ENCODE assay signal across 19 cellular contexts in genomic region chr9:128800061-128800460, GRCh38. TPM values are rescaled to one million over a fixed set of nuclear protein-coding genes. Genes with fewer than 3 reads are reported as not detected.
DNase-seq lines count a peak whose midpoint lies in the region; ATAC-seq and TF ChIP-seq lines count a peak whose summit lies in the region.
"Had no signal": no experiment of that assay in that cellular context is flagged by ENCODE, and none has a peak within 500 bp of the region (broad histone marks: within the 10 kb centered on the region; RNA-seq: fewer than 3 reads in every experiment).

No MANE protein-coding gene starts in this region.

- H3K36me3 ChIP-seq in endodermal cell (ENCODE audit: control insufficient read depth, insufficient read depth, low read length), result peaks cover 56% of the 10 kb centered on the region

- H3K36me3 Mint-ChIP-seq in endodermal cell (ENCODE audit: low read depth), result peaks cover 50% of the 10 kb centered on the region
- peaks cover 100% of the 10 kb centered on the region for H3K36me3 Mint-ChIP-seq in stimulated activated effector memory CD8-positive, alpha-beta T cell treated with anti-CD3 and anti-CD28 coated beads, Interleukin-12 subunit alpha, Interleukin-12 subunit beta, amount 100 ng/mL, for 72 hours

- H3K9me3 Mint-ChIP-seq in endodermal cell, result no peaks in the 10 kb centered on the region
- no peaks in the 10 kb centered on the region for H3K9me3 Mint-ChIP-seq in stimulated activated effector memory CD8-positive, alpha-beta T cell treated with anti-CD3 and anti-CD28 coated beads, Interleukin-12 subunit alpha, Interleukin-12 subunit beta, amount 100 ng/mL, for 72 hours
- H3K9me3 Mint-ChIP-seq: CD14-positive monocyte; CD4-positive, alpha-beta memory T cell; CD4-positive, CD25-positive, alpha-beta regulatory T cell; CD8-positive, alpha-beta memory T cell had no signal

- DNase-seq in Right ventricle myocardium inferior (ENCODE audit: missing footprints) (peak; percentile 42), Right ventricle myocardium superior (no peak), endodermal cell (no peak)
- DNase-seq in stimulated activated effector memory CD8-positive, alpha-beta T cell treated with anti-CD3 and anti-CD28 coated beads, Interleukin-12 subunit alpha, Interleukin-12 subunit beta, amount 100 ng/mL, for 72 hours (ENCODE audit: low spot score in 2 of 2), result no peak
- DNase-seq: 8988T; ACHN; BE2C; C1 segment of cervical spinal cord; CD4-positive, alpha-beta memory T cell; CD4-positive, CD25-positive, alpha-beta regulatory T cell; CD8-positive, alpha-beta memory T cell; COR-L47; DMS 273 treated with DMSO at 0.1 percent for 48 hours; DMS153; DMS79 treated with DMSO at 0.1 percent for 48 hours; GF-D8 had no signal

- no peak overlapping the region for H3K9ac ChIP-seq in endodermal cell (ENCODE audit: extremely low read depth, low read length, poor library complexity, severe bottlenecking)
- H3K9ac ChIP-seq: BLaER1 had no signal

- H3K27me3 ChIP-seq in endodermal cell (ENCODE audit: control insufficient read depth, insufficient read depth, low read length, poor library complexity, severe bottlenecking), result no peaks in the 10 kb centered on the region
- H3K27me3 ChIP-seq: BE2C, BLaER1 had no signal

- intact Hi-C loops in Right ventricle myocardium inferior (cut with DNase I) (no loop called here), Right ventricle myocardium superior (cut with DNase I) (no loop called here)

- H3K4me3 Mint-ChIP-seq in endodermal cell, result no peak overlapping the region
- H3K4me3 Mint-ChIP-seq in stimulated activated effector memory CD8-positive, alpha-beta T cell treated with anti-CD3 and anti-CD28 coated beads, Interleukin-12 subunit alpha, Interleukin-12 subunit beta, amount 100 ng/mL, for 72 hours, result no peak overlapping the region
- H3K4me3 Mint-ChIP-seq: CD14-positive monocyte; CD4-positive, alpha-beta memory T cell; CD8-positive, alpha-beta memory T cell had no signal

- no peaks in the 10 kb centered on the region for H3K4me1 ChIP-seq in endodermal cell (ENCODE audit: control insufficient read depth, insufficient read depth, low read length)
- H3K4me1 ChIP-seq: BE2C, BLaER1 had no signal

- H3K27ac ChIP-seq in endodermal cell (ENCODE audit: low read depth, low read length), result no peak overlapping the region
- H3K27ac ChIP-seq: BLaER1 had no signal

- no peaks in the 10 kb centered on the region for H3K9me3 ChIP-seq in endodermal cell (ENCODE audit: control insufficient read depth, low read length)
- H3K9me3 ChIP-seq: BE2C, BLaER1 had no signal

- TF ChIP-seq CTCF in endodermal cell (conservative IDR thresholded peaks at IDR 0.05), result no peak

- ATAC-seq in Right ventricle myocardium inferior, result no peak
- ATAC-seq in Right ventricle myocardium superior (ENCODE audit: poor library complexity), result no peak
- ATAC-seq in stimulated activated effector memory CD8-positive, alpha-beta T cell treated with anti-CD3 and anti-CD28 coated beads, Interleukin-12 subunit alpha, Interleukin-12 subunit beta, amount 100 ng/mL, for 72 hours, result no peak
- ATAC-seq in GM19351 (IDR thresholded peaks at IDR 0.05; ENCODE audit: unreplicated experiment), result no peak

- 94 to 95% methylated on average over 6 to 7 of the region's 7 CpGs for WGBS in endodermal cell (ENCODE audit: insufficient coverage in 1 of 2, insufficient read length in 1 of 2), 2 experiments

- no peaks in the 10 kb centered on the region for H3K4me1 Mint-ChIP-seq in endodermal cell
- H3K4me1 Mint-ChIP-seq in stimulated activated effector memory CD8-positive, alpha-beta T cell treated with anti-CD3 and anti-CD28 coated beads, Interleukin-12 subunit alpha, Interleukin-12 subunit beta, amount 100 ng/mL, for 72 hours, result no peaks in the 10 kb centered on the region
- H3K4me1 Mint-ChIP-seq: CD14-positive monocyte; CD8-positive, alpha-beta memory T cell had no signal

- no peak overlapping the region for H3K4me3 ChIP-seq in endodermal cell (ENCODE audit: low read length)
- H3K4me3 ChIP-seq: BLaER1 had no signal

- H3K27ac Mint-ChIP-seq in endodermal cell, result peak overlapping the region; percentile 66
- no peak overlapping the region for H3K27ac Mint-ChIP-seq in stimulated activated effector memory CD8-positive, alpha-beta T cell treated with anti-CD3 and anti-CD28 coated beads, Interleukin-12 subunit alpha, Interleukin-12 subunit beta, amount 100 ng/mL, for 72 hours
- H3K27ac Mint-ChIP-seq: CD8-positive, alpha-beta memory T cell had no signal

- H3K27me3 Mint-ChIP-seq in endodermal cell (ENCODE audit: insufficient read depth), result no peaks in the 10 kb centered on the region
- H3K27me3 Mint-ChIP-seq: CD4-positive, alpha-beta memory T cell; CD4-positive, CD25-positive, alpha-beta regulatory T cell; CD8-positive, alpha-beta memory T cell had no signal

RNA-seq across cellular contexts. Expression of gene TBC1D13, which starts 13.0 kb away (rescaled TPM):
- 16.6 TPM for total RNA-seq in Right ventricle myocardium inferior
- 16.6 TPM for total RNA-seq in Right ventricle myocardium superior
- 10 to 100 TPM; 30.2 to 34.3 TPM for total RNA-seq in endodermal cell
- 30.9 TPM for polyA plus RNA-seq in endodermal cell (2013, experiment 1 of 2)
- 27.1 TPM for polyA plus RNA-seq in endodermal cell (2013, experiment 2 of 2)

RNA-seq across cellular contexts. Expression of gene ENDOG, which starts 18.2 kb away (rescaled TPM):
- 84.4 TPM for total RNA-seq in Right ventricle myocardium inferior
- total RNA-seq in Right ventricle myocardium superior, result 89.0 TPM
- total RNA-seq in endodermal cell, result 10 to 100 TPM; 15.5 to 15.7 TPM
- 13.1 TPM for polyA plus RNA-seq in endodermal cell (2013, experiment 1 of 2)
- polyA plus RNA-seq in endodermal cell (2013, experiment 2 of 2), result 11.5 TPM

RNA-seq across cellular contexts. Expression of gene ZER1, which starts 28.3 kb away (rescaled TPM):
- total RNA-seq in Right ventricle myocardium inferior, result 51.5 TPM
- total RNA-seq in Right ventricle myocardium superior, result 57.3 TPM
- total RNA-seq in endodermal cell, result 10 to 100 TPM; 33.0 to 33.8 TPM
- polyA plus RNA-seq in endodermal cell (2013, experiment 1 of 2), result 23.8 TPM
- polyA plus RNA-seq in endodermal cell (2013, experiment 2 of 2), result 22.5 TPM

RNA-seq across cellular contexts. Expression of gene SPOUT1, which starts 29.5 kb away (rescaled TPM):
- 17.4 TPM for total RNA-seq in Right ventricle myocardium inferior
- 15.8 TPM for total RNA-seq in Right ventricle myocardium superior
- 10 to 100 TPM; 66.9 to 86.5 TPM for total RNA-seq in endodermal cell
- polyA plus RNA-seq in endodermal cell (2013, experiment 1 of 2), result 39.4 TPM
- 25.4 TPM for polyA plus RNA-seq in endodermal cell (2013, experiment 2 of 2)
